In genomic region chr6:15090145-15090579, GRCh38 we compare ENCODE assay signal across 14 cellular contexts.
DNase-seq lines count a peak whose midpoint lies in the region; ATAC-seq, FAIRE-seq and TF ChIP-seq lines count a peak whose summit lies in the region.
"Had no signal": no experiment of that assay in that cellular context is flagged by ENCODE, and none has a peak within 500 bp of the region (broad histone marks: within the 10 kb centered on the region; RNA-seq: fewer than 3 reads in every experiment).

No MANE protein-coding gene starts in this region.

- peaks cover 28 to 49% of the 10 kb centered on the region in 2 experiments for H3K4me1 ChIP-seq in K562 (replicated peaks in 1 of 2; ENCODE audit: control insufficient read depth in 2 of 2, insufficient read depth in 2 of 2, low read length in 2 of 2)

- intact Hi-C loops in K562 (cut with micrococcal nuclease): no loop called here

- FAIRE-seq in K562 (lab: Jason Lieb, UNC): peak; percentile 85
- FAIRE-seq: frontal cortex had no signal

- peaks cover 5% of the 10 kb centered on the region; the same call in 1 of the 3 replicates for H3K36me3 ChIP-seq in K562 (ENCODE audit: control insufficient read depth, insufficient read depth, low read length)

- peak overlapping the region; percentile 90 for H3K27ac Mint-ChIP-seq in nephron progenitor cell
- H3K27ac Mint-ChIP-seq: activated naive CD4-positive, alpha-beta T cell treated with anti-CD3 and anti-CD28 coated beads, Interleukin-2, amount 10 ng/mL, durations not matched to agents 7 days and 5 days; B cell; stimulated activated memory B cell treated with anti-CD40 and anti-IgM and Interleukin-4, amounts not matched to agents 10 μg/mL and 1 μg/mL and 100 μg/mL, for 72 hours had no signal

- H3K9me3 Mint-ChIP-seq in nephron progenitor cell: no peaks in the 10 kb centered on the region
- H3K9me3 Mint-ChIP-seq: activated naive CD4-positive, alpha-beta T cell treated with anti-CD3 and anti-CD28 coated beads, Interleukin-2, amount 10 ng/mL, durations not matched to agents 7 days and 5 days; stimulated activated memory B cell treated with anti-CD40 and anti-IgM and Interleukin-4, amounts not matched to agents 10 μg/mL and 1 μg/mL and 100 μg/mL, for 72 hours had no signal

- peak overlapping the region; percentile 48 for H3K4me3 ChIP-seq in K562
- H3K4me3 ChIP-seq: coronary artery had no signal

- peak; percentile 18 to 29; a peak in 2 of 4 replicates for TF ChIP-seq RAD21 in K562 (CRISPR knock-in tag; conservative IDR thresholded peaks at IDR 0.05 in 1 of 2, IDR thresholded peaks at IDR 0.05 in 1 of 2)

- H3K9ac ChIP-seq in K562 (ENCODE audit: insufficient read depth in 1 of 2, low read depth in 2 of 2, low read length in 2 of 2): peak overlapping the region; percentile 91; a peak in 3 of 4 replicates

- no peaks in the 10 kb centered on the region for H4K20me1 ChIP-seq in K562 (replicated peaks; ENCODE audit: control insufficient read depth, insufficient read depth, low read length)

- peak overlapping the region; percentile 65 for H3K4me3 Mint-ChIP-seq in nephron progenitor cell
- H3K4me3 Mint-ChIP-seq: activated naive CD4-positive, alpha-beta T cell treated with anti-CD3 and anti-CD28 coated beads, Interleukin-2, amount 10 ng/mL, durations not matched to agents 7 days and 5 days; B cell; stimulated activated memory B cell treated with anti-CD40 and anti-IgM and Interleukin-4, amounts not matched to agents 10 μg/mL and 1 μg/mL and 100 μg/mL, for 72 hours had no signal

- peak overlapping the region; percentile 78 for H2AFZ ChIP-seq in K562 (ENCODE audit: low read depth, low read length)

- TF ChIP-seq CTCF in K562 (IDR thresholded peaks at IDR 0.05 in 2 of 3, conservative IDR thresholded peaks at IDR 0.05 in 1 of 3; ENCODE audit: insufficient read depth in 2 of 3, low read depth in 1 of 3, low read length in 3 of 3): no peak
- no peak for TF ChIP-seq CTCF in nephron progenitor cell (IDR thresholded peaks at IDR 0.05)

- CTCF ChIA-PET in K562 (lab: Yijun Ruan, JAX; ENCODE audit: low intra/inter-chr PET ratio): no interaction called here

- DNase-seq in CD1c-positive myeloid dendritic cell (ENCODE audit: extremely low spot score): peak; percentile 54
- peak; percentile 2 for DNase-seq in NCI-H1105 (lab: John Stamatoyannopoulos, UW)
- peak in 2 of 4 experiments; percentile 90 to 93 for DNase-seq in K562 (ENCODE audit: extremely low read depth in 1 of 4, low spot score in 3 of 4)
- DNase-seq in nephron progenitor cell: peak; percentile 25
- DNase-seq in NK-92 treated with Interleukin-12 subunit alpha and Interleukin-12 subunit beta, amount 100 ng/mL, for 24 hours (lab: John Stamatoyannopoulos, UW): no peak
- no peak for DNase-seq in UCSD-AML1 (lab: John Stamatoyannopoulos, UW; ENCODE audit: unreplicated experiment)
- DNase-seq: activated CD8-positive, alpha-beta memory T cell treated with anti-CD3 and anti-CD28 coated beads for 24 hours; activated naive CD4-positive, alpha-beta T cell treated with anti-CD3 and anti-CD28 coated beads, Interleukin-2, amount 10 ng/mL, durations not matched to agents 7 days and 5 days had no signal

- H3K4me2 ChIP-seq in K562 (ENCODE audit: insufficient read depth, low read length): peak overlapping the region; percentile 96

- H3K9me1 ChIP-seq in K562 (ENCODE audit: control insufficient read depth, insufficient read depth, low read length): no peaks in the 10 kb centered on the region

- WGBS in K562 (ENCODE audit: insufficient coverage, low coverage, missing lambda C conversion rate): 0% methylated on average over 7 of the region's 7 CpGs

- POLR2A ChIA-PET in K562 (lab: Yijun Ruan, JAX): interaction anchor here (0.5 to 4.2 kb wide), 18 partner anchors 8 to 696 kb away, joined by 3 to 35 read pairs (median 3); partner anchors contain the start of gene JARID2

- peak; percentile 82 for TF ChIP-seq POLR2A in K562 (conservative IDR thresholded peaks at IDR 0.05)

- no peaks in the 10 kb centered on the region for H3K27me3 Mint-ChIP-seq in nephron progenitor cell (ENCODE audit: low read depth, poor library complexity)
- H3K27me3 Mint-ChIP-seq: stimulated activated memory B cell treated with anti-CD40 and anti-IgM and Interleukin-4, amounts not matched to agents 10 μg/mL and 1 μg/mL and 100 μg/mL, for 72 hours had no signal

- H3K79me2 ChIP-seq in K562 (ENCODE audit: control insufficient read depth, insufficient read depth, low read length): peaks cover 50% of the 10 kb centered on the region

- ATAC-seq in K562 (peak; percentile 76), SK-N-SH treated with all-trans-retinoic acid at 6 μM for 48 hours (no peak), HG03025 (IDR thresholded peaks at IDR 0.05; ENCODE audit: low FRiP score, unreplicated experiment) (no peak)
- ATAC-seq: stimulated activated memory B cell treated with anti-CD40 and anti-IgM and Interleukin-4, amounts not matched to agents 10 μg/mL and 1 μg/mL and 100 μg/mL, for 72 hours had no signal

- peak overlapping the region; percentile 96 for H3K27ac ChIP-seq in K562 (ENCODE audit: extremely low read depth, low read depth, low read length)
- H3K27ac ChIP-seq: coronary artery had no signal

- in situ Hi-C loops in K562 (cut with MboI): no loop called here

- no peaks in the 10 kb centered on the region for H3K36me3 Mint-ChIP-seq in nephron progenitor cell (ENCODE audit: low read depth)
- H3K36me3 Mint-ChIP-seq: activated naive CD4-positive, alpha-beta T cell treated with anti-CD3 and anti-CD28 coated beads, Interleukin-2, amount 10 ng/mL, durations not matched to agents 7 days and 5 days; stimulated activated memory B cell treated with anti-CD40 and anti-IgM and Interleukin-4, amounts not matched to agents 10 μg/mL and 1 μg/mL and 100 μg/mL, for 72 hours had no signal

- peak; percentile 52 for TF ChIP-seq EP300 in K562 (IDR thresholded peaks at IDR 0.05; ENCODE audit: low read length)

- BruUV-seq in K562 (replicated peaks; lab: Mats Ljungman, UMichigan): TSS peak; percentile 81

- peaks cover 65% of the 10 kb centered on the region for H3K4me1 Mint-ChIP-seq in nephron progenitor cell
- H3K4me1 Mint-ChIP-seq: activated naive CD4-positive, alpha-beta T cell treated with anti-CD3 and anti-CD28 coated beads, Interleukin-2, amount 10 ng/mL, durations not matched to agents 7 days and 5 days had no signal

- no peaks in the 10 kb centered on the region for H3K9me3 ChIP-seq in K562 (replicated peaks; ENCODE audit: control insufficient read depth, insufficient read depth, low read depth, low read length)

- no peaks in the 10 kb centered on the region; a peak in 1 of 5 replicates for H3K27me3 ChIP-seq in K562 (ENCODE audit: control insufficient read depth in 2 of 2, insufficient read depth in 2 of 2, low read length in 2 of 2)

TF ChIP-seq in K562, 482 proteins besides CTCF, POLR2A, EP300 and RAD21 (continues in another document):
- TF ChIP-seq CC2D1A (IDR thresholded peaks at IDR 0.05) (no peak), CCNT2 (IDR thresholded peaks at IDR 0.05; ENCODE audit: borderline replicate concordance, extremely low read depth, insufficient read length, low read depth, low read length) (peak; percentile 42), ZNF511 (CRISPR knock-in tag; IDR thresholded peaks at IDR 0.05) (no peak), MEIS2 (IDR thresholded peaks at IDR 0.05; ENCODE audit: partially characterized antibody) (peak; percentile 75), ZC3H4 (CRISPR knock-in tag; IDR thresholded peaks at IDR 0.05; ENCODE audit: borderline replicate concordance) (no peak), TAF9B (IDR thresholded peaks at IDR 0.05; ENCODE audit: partially characterized antibody) (peak; percentile 37)
- TF ChIP-seq, protein P1, sequence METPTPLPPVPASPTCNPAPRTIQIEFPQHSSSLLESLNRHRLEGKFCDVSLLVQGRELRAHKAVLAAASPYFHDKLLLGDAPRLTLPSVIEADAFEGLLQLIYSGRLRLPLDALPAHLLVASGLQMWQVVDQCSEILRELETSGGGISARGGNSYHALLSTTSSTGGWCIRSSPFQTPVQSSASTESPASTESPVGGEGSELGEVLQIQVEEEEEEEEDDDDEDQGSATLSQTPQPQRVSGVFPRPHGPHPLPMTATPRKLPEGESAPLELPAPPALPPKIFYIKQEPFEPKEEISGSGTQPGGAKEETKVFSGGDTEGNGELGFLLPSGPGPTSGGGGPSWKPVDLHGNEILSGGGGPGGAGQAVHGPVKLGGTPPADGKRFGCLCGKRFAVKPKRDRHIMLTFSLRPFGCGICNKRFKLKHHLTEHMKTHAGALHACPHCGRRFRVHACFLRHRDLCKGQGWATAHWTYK (CRISPR knock-in tag; IDR thresholded peaks at IDR 0.05): no peak

TF ChIP-seq in SK-N-SH treated with all-trans-retinoic acid at 6 μM for 48 hours, 23 proteins besides CTCF, POLR2A, EP300 and RAD21 (continues in another document):
- TF ChIP-seq TSHZ2 (CRISPR knock-in tag; IDR thresholded peaks at IDR 0.05) (no peak), ESRRG (CRISPR knock-in tag; IDR thresholded peaks at IDR 0.05) (no peak), SNAI2 (CRISPR knock-in tag; IDR thresholded peaks at IDR 0.05) (no peak), ZC3H10 (CRISPR knock-in tag; IDR thresholded peaks at IDR 0.05) (no peak)

Comparison
In these comparisons a context has a peak if more than half of its experiments do, and no peak if none do; other contexts are left out.
1. DNase-seq: peak in CD1c-positive myeloid dendritic cell (single experiment), NCI-H1105 (single experiment) and nephron progenitor cell (single experiment); none in NK-92 treated with Interleukin-12 subunit alpha and Interleukin-12 subunit beta, amount 100 ng/mL, for 24 hours (single experiment) and UCSD-AML1 (single experiment).